8 cellular contexts compared by ENCODE assay signal in genomic region chr21:37366488-37367300, GRCh38. TPM values are rescaled to one million over a fixed set of nuclear protein-coding genes. Genes with fewer than 3 reads are reported as not detected.
DNase-seq lines count a peak whose midpoint lies in the region; ATAC-seq and TF ChIP-seq lines count a peak whose summit lies in the region.

Gene DYRK1A (plus strand): TSS chr21:37366773. CDS start chr21:37420375, 53,602 bp downstream.

- TF ChIP-seq CTCF in BE2C (IDR thresholded peaks at IDR 0.05; ENCODE audit: low read depth, low read length) (no peak), colonic mucosa (IDR thresholded peaks at IDR 0.05) (no peak)

- intact Hi-C loops in colonic mucosa (cut with DNase I): loop anchor here (2.0 kb wide), 1 partner anchor 100 kb away; the partner anchor contains the start of gene VPS26C

- H3K9me3 ChIP-seq in BE2C (no peaks in the 10 kb centered on the region), colonic mucosa (no peaks in the 10 kb centered on the region)

- peaks cover 3% of the 10 kb centered on the region; the same call in 1 of the 2 replicates for H3K36me3 ChIP-seq in BE2C
- no peaks in the 10 kb centered on the region for H3K36me3 ChIP-seq in colonic mucosa

- peak within 1 kb of the TSS; percentile 100 for H3K27ac ChIP-seq in colonic mucosa

- H3K4me3 ChIP-seq in BE2C (ENCODE audit: low read depth, low read length) (peak within 1 kb of the TSS; percentile 85), colonic mucosa (peak within 1 kb of the TSS; percentile 78)

- no peaks in the 10 kb centered on the region for H3K27me3 ChIP-seq in BE2C
- H3K27me3 ChIP-seq in colonic mucosa: no peaks in the 10 kb centered on the region

- peak; percentile 61 for ATAC-seq in HG03460 (IDR thresholded peaks at IDR 0.05; ENCODE audit: unreplicated experiment)

- peak; percentile 99 for DNase-seq in BE2C
- peak; percentile 97 for DNase-seq in GM19240 (ENCODE audit: insufficient read length, low spot score)
- peak; percentile 99 for DNase-seq in NCI-H526 (lab: John Stamatoyannopoulos, UW)
- peak; percentile 98 for DNase-seq in activated CD4-positive, alpha-beta T cell treated with anti-CD3 and anti-CD28 coated beads for 48 hours
- peak; percentile 100 for DNase-seq in colonic mucosa
- DNase-seq in kidney tubule cell (ENCODE audit: low spot score): peak; percentile 99
- peak; percentile 91 to 96 (median 96) for DNase-seq in stimulated activated CD4-positive, alpha-beta T cell treated with anti-CD3 and anti-CD28 coated beads, Interleukin-1b, Interleukin-23, amount 100 ng/mL, for 24 hours (ENCODE audit: low read depth in 4 of 4, low spot score in 1 of 4)

- H3K4me1 ChIP-seq in BE2C (no peaks in the 10 kb centered on the region), colonic mucosa (peaks cover 14% of the 10 kb centered on the region)

- H3K9ac ChIP-seq in colonic mucosa (ENCODE audit: low read depth in 2 of 2, low read length in 2 of 2): peak within 1 kb of the TSS; percentile 98 to 99

RNA-seq across cellular contexts. Expression of gene DYRK1A, which starts in this region (rescaled TPM):
- 23.5 TPM for polyA plus RNA-seq in BE2C (2012; ENCODE audit: insufficient read depth, insufficient read length, low read depth)
- 10 to 100 TPM; 57.5 to 57.7 TPM for total RNA-seq in colonic mucosa

Comparison
In these comparisons a context has a peak if more than half of its experiments do, and no peak if none do; other contexts are left out.
1. Peak in every context shown above with its lines: DNase-seq, ATAC-seq, H3K4me3 ChIP-seq and H3K27ac ChIP-seq.